1 cellular context compared by ENCODE assay signal in the genomic region with DNA sequence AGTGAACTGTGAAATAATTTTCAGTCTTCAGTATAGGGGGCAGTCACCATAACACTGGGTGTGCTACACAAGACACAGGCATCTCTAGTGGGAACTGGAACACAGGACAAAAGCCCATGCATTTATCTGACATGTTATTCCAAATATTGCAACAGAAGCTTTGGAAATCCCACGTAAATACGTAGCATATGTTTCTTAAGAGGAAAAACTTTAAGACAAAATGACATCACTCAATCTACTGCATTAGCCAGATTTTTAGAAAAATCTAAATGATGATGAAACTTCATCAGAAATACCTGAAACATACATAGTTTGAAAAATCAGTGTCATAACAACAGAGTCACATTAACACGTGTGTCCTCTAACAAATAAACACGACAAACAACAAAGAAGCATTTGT.
TF ChIP-seq lines count a peak whose summit lies in the region.

No MANE protein-coding gene starts in this region.

TF ChIP-seq in K562, 482 proteins besides CTCF, POLR2A, EP300 and RAD21 (continued from another document):
- TF ChIP-seq, protein P1, sequence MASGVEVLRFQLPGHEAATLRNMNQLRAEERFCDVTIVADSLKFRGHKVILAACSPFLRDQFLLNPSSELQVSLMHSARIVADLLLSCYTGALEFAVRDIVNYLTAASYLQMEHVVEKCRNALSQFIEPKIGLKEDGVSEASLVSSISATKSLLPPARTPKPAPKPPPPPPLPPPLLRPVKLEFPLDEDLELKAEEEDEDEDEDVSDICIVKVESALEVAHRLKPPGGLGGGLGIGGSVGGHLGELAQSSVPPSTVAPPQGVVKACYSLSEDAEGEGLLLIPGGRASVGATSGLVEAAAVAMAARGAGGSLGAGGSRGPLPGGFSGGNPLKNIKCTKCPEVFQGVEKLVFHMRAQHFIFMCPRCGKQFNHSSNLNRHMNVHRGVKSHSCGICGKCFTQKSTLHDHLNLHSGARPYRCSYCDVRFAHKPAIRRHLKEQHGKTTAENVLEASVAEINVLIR (CRISPR knock-in tag; IDR thresholded peaks at IDR 0.05) = no peak
